9 cellular contexts compared by ENCODE assay signal in the genomic region with DNA sequence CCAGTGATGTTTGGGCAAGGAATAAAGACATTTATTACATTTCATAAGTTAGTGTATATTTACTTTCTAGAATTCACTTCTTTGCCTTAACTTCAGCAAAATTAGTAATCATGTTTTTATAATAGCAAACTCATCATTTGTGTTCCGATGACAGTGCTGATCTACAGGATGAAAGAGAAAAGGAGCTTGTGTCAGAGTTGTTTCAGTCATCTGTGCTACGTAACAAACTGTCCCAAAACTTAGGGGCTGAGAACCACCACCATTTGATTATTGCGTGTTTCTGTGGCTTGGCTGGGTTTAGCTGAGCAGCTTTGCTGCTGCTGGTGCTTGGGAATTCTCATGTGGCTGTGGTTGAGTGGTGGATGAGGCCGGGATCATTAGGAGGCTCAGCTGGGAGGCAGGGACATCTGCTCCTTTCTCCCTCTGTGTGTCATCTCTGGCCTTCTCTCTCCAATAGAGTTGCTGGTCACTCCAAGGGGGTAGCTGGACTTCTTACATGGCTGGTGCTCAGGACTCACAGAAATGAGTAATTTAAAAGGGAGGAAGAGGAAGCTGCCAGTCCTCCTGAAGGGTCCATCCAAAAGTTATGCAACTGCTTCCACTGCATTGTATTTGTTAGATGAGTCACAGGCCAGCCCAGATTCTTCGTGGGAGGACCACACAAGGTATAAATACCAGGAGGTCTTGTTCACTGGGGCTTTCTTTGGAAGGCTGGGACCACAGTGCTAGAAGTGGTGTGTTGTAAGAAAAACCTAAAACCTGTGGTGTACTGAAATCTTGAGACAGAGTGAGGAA. TPM values are rescaled to one million over a fixed set of nuclear protein-coding genes. Genes with fewer than 3 reads are reported as not detected.
DNase-seq lines count a peak whose midpoint lies in the region; ATAC-seq and TF ChIP-seq lines count a peak whose summit lies in the region.
"Had no signal": no experiment of that assay in that cellular context is flagged by ENCODE, and none has a peak within 500 bp of the region (broad histone marks: within the 10 kb centered on the region; RNA-seq: fewer than 3 reads in every experiment).

No MANE protein-coding gene starts in this region.

- peak overlapping the region; percentile 46 for H3K9ac ChIP-seq in GM23248
- no peak overlapping the region for H3K9ac ChIP-seq in smooth muscle cell (ENCODE audit: low read depth)

- peaks cover 30% of the 10 kb centered on the region for H3F3A ChIP-seq in GM23248 (ENCODE audit: insufficient read depth)
- no peaks in the 10 kb centered on the region for H3F3A ChIP-seq in smooth muscle cell (ENCODE audit: low read depth)

- H3K27me3 ChIP-seq in GM23248 (replicated peaks; ENCODE audit: insufficient read depth) (no peaks in the 10 kb centered on the region), smooth muscle cell (ENCODE audit: low read depth) (no peaks in the 10 kb centered on the region)

- H3K36me3 ChIP-seq in GM23248 (ENCODE audit: low read depth) (no peaks in the 10 kb centered on the region), smooth muscle cell (ENCODE audit: low read depth) (no peaks in the 10 kb centered on the region)

- H3K4me3 ChIP-seq in GM23248 (no peak overlapping the region), smooth muscle cell (no peak overlapping the region)

- no peaks in the 10 kb centered on the region for H3K9me2 ChIP-seq in GM23248 (ENCODE audit: insufficient read depth)

- no peaks in the 10 kb centered on the region for H3K79me2 ChIP-seq in GM23248 (ENCODE audit: insufficient read depth)
- H3K79me2 ChIP-seq in smooth muscle cell (ENCODE audit: low read depth) = no peaks in the 10 kb centered on the region

- DNase-seq in GM23248 = peak; percentile 98
- DNase-seq in T1000 (lab: John Stamatoyannopoulos, UW) = peak; percentile 56
- DNase-seq in cardiac septum (ENCODE audit: low spot score) = peak; percentile 73
- no peak for DNase-seq in smooth muscle cell (lab: John Stamatoyannopoulos, UW; ENCODE audit: unreplicated experiment)
- DNase-seq in anterior cingulate cortex (lab: John Stamatoyannopoulos, UW) = no peak
- DNase-seq in iPS-NIHi11 (ENCODE audit: low spot score) = no peak
- DNase-seq: stimulated activated naive CD8-positive, alpha-beta T cell treated with anti-CD3 and anti-CD28 coated beads, Interleukin-15, Interleukin-2, amounts not matched to agents 100 U/mL and 50 U/mL, for 24 hours had no signal

- H3K9me3 ChIP-seq in GM23248 (ENCODE audit: low read depth) (no peaks in the 10 kb centered on the region), smooth muscle cell (replicated peaks; ENCODE audit: low read depth) (no peaks in the 10 kb centered on the region)

- H3K4me1 ChIP-seq in GM23248 (ENCODE audit: insufficient read depth) (peaks cover 24% of the 10 kb centered on the region), smooth muscle cell (ENCODE audit: low read depth) (no peaks in the 10 kb centered on the region)

- no peak for TF ChIP-seq CTCF in smooth muscle cell (IDR thresholded peaks at IDR 0.05; ENCODE audit: borderline replicate concordance, insufficient read depth, poor library complexity, severe bottlenecking)

- intact Hi-C loops in cardiac septum (cut with DNase I) = no loop called here

- 39 to 40% methylated on average over 5 of the region's 5 CpGs for WGBS in GM23248 (ENCODE audit: low coverage in 1 of 2, low lambda C conversion rate in 2 of 2, missing lambda C conversion rate in 2 of 2), 2 experiments
- 62% methylated on average over 5 of the region's 5 CpGs for WGBS in smooth muscle cell (ENCODE audit: low lambda C conversion rate)

- ATAC-seq in HG02610 (IDR thresholded peaks at IDR 0.05; ENCODE audit: unreplicated experiment) = no peak
- ATAC-seq in HG03045 (IDR thresholded peaks at IDR 0.05; ENCODE audit: unreplicated experiment) = no peak
- ATAC-seq: stimulated activated naive CD8-positive, alpha-beta T cell treated with anti-CD3 and anti-CD28 coated beads, Interleukin-15, Interleukin-2, amounts not matched to agents 100 U/mL and 50 U/mL, for 24 hours had no signal

- H2AFZ ChIP-seq in GM23248 (peak overlapping the region; percentile 30; the same call in 1 of the 2 replicates), smooth muscle cell (ENCODE audit: low read depth) (no peak overlapping the region)

- H3K27ac ChIP-seq in GM23248 (peak overlapping the region; percentile 90), smooth muscle cell (ENCODE audit: low read depth) (peak overlapping the region; percentile 38)

- in situ Hi-C loops in GM23248 (cut with MboI) = no loop called here

- H3K4me2 ChIP-seq in GM23248 (ENCODE audit: unreplicated experiment) = no peak overlapping the region
- peak overlapping the region; percentile 3 for H3K4me2 ChIP-seq in smooth muscle cell

- H4K20me1 ChIP-seq in GM23248 (ENCODE audit: insufficient read depth) = no peaks in the 10 kb centered on the region
- no peaks in the 10 kb centered on the region for H4K20me1 ChIP-seq in smooth muscle cell (ENCODE audit: low read depth)

RNA-seq across cellular contexts. Expression of a gene that starts 43.4 kb away (rescaled TPM):
- not detected in 2 replicates for total RNA-seq in GM23248 (2014; rRNA removed; shearing (Covaris generic))
- polyA plus RNA-seq in GM23248 (2016; fragmentation: Nextera tagmentation; extraction: Ambion mirVana) (0.36 TPM in 1 of 2 replicates, not detected in the other), smooth muscle cell (10.2 and 10.3 TPM in 2 replicates)
- total RNA-seq in cardiac septum (2.5 TPM), smooth muscle cell (4.5 and 7.1 TPM in 2 replicates)

Comparison
In these comparisons a context has a peak if more than half of its experiments do, and no peak if none do; other contexts are left out.
1. DNase-seq: peak in GM23248 (single experiment), T1000 (single experiment) and cardiac septum (single experiment); none in smooth muscle cell (single experiment), anterior cingulate cortex (0 of 58) and iPS-NIHi11 (single experiment).